In the genomic region with DNA sequence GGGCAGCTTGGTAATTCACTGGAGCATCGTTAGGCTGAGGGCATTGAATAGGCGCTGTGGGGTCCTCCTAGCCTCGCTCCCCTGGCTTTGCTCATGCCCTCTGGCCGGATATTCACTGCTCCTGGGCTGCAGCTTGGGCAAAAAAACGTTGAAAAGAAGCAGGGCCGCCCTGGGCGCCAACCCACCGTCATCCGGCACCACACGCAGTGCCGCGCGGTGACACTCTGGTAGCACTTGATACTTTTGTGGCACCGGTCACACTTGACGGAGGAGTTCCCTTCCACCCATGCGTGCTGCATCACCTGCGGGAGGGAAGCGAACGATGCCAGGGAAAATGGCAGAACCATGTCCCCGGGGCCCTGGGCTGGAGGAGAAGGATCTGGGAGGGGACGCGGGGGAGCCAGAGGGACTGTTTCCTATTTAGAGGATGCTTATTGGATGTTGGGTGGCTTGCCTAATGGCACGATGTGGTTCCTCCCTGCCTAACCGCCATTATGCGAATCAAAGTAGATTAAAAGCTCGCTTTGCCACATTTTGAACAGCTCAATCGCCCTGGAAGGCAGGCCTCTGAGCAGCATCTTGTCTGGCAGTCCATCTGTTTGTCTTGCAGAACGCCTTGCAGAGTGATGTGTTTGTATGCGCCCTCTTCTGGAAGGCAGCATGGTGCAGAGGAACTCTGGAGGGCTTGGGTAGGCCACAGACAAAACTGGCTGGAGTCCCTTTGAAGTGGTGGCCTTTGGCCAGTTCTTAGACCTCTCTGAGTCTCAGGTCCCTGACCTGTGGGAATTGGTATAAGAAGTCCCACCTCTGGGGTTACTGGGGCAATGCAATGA, we compare ENCODE assay signal across 10 cellular contexts.
DNase-seq lines count a peak whose midpoint lies in the region; ATAC-seq and TF ChIP-seq lines count a peak whose summit lies in the region.
"Had no signal": no experiment of that assay in that cellular context is flagged by ENCODE, and none has a peak within 500 bp of the region (broad histone marks: within the 10 kb centered on the region; RNA-seq: fewer than 3 reads in every experiment).

No MANE protein-coding gene starts in this region.

- POLR2A ChIA-PET in HCT116 (lab: Charles Lee), result no interaction called here

- no peaks in the 10 kb centered on the region for H3K27me3 ChIP-seq in HCT116 (ENCODE audit: insufficient read depth, low read length)

- peak; percentile 47 for TF ChIP-seq RAD21 in HCT116 (IDR thresholded peaks at IDR 0.05; ENCODE audit: low read depth)

- RAD21 ChIA-PET in HCT116 (lab: Charles Lee; ENCODE audit: low non-redundant PET in 1 of 2, low total read pairs in 2 of 2, uncharacterized antibody in 2 of 2, unreplicated experiment in 2 of 2), result no interaction called here

- H3K4me3 ChIP-seq in HCT116 (replicated peaks in 1 of 2; ENCODE audit: low read depth in 1 of 2, low read length in 2 of 2), result no peak overlapping the region
- no peak overlapping the region for H3K4me3 ChIP-seq in WI38 (ENCODE audit: low read depth, low read length)

- intact Hi-C loops in HCT116 (cut with micrococcal nuclease), result loop anchor here (2.0 kb wide), 1 partner anchor 286 kb away; no protein-coding TSS in a partner anchor

- H3K9ac ChIP-seq in HCT116 (ENCODE audit: low read length), result no peak overlapping the region

- no peaks in the 10 kb centered on the region for H3K4me1 ChIP-seq in HCT116 (ENCODE audit: control insufficient read depth in 1 of 2, insufficient read depth in 2 of 2, low read length in 2 of 2)

- no peaks in the 10 kb centered on the region for H3K79me2 ChIP-seq in HCT116 (ENCODE audit: insufficient read depth, low read length)

- H3K9me2 ChIP-seq in HCT116 (ENCODE audit: insufficient read depth), result no peaks in the 10 kb centered on the region

- H3K9me3 ChIP-seq in HCT116 (ENCODE audit: control insufficient read depth in 1 of 2, insufficient read depth in 1 of 2, low read depth in 1 of 2, low read length in 2 of 2), result no peaks in the 10 kb centered on the region

- H3K27ac ChIP-seq in C4-2B, result no peak overlapping the region
- H3K27ac ChIP-seq in HCT116 (ENCODE audit: low read depth, low read length), result no peak overlapping the region

- ATAC-seq in HCT116 (peak; percentile 88), HG03139 (IDR thresholded peaks at IDR 0.05; ENCODE audit: unreplicated experiment) (no peak)
- ATAC-seq: naive thymus-derived CD4-positive, alpha-beta T cell had no signal

- no TSS peak for BruUV-seq in HCT116 (replicated peaks; lab: Mats Ljungman, UMichigan)

- no peaks in the 10 kb centered on the region for H3K36me3 ChIP-seq in HCT116 (ENCODE audit: control insufficient read depth in 1 of 2, insufficient read depth in 2 of 2, low read length in 2 of 2)

- CTCF ChIA-PET in HCT116 (lab: Charles Lee), result interaction anchor here (0.7 kb wide), 1 partner anchor 9 kb away, joined by 3 read pairs; no protein-coding TSS in a partner anchor

- TF ChIP-seq CTCF in C4-2B (conservative IDR thresholded peaks at IDR 0.05), result peak; percentile 46
- peak; percentile 32 to 37 (median 37); a peak in 3 of 6 replicates for TF ChIP-seq CTCF in HCT116 (IDR thresholded peaks at IDR 0.05 in 2 of 3, conservative IDR thresholded peaks at IDR 0.05 in 1 of 3; ENCODE audit: borderline replicate concordance in 1 of 3, insufficient read depth in 1 of 3, low read depth in 2 of 3, low read length in 2 of 3)
- 0 out of 2 replicates have a peak, but pooled peaks have one; percentile 16 for TF ChIP-seq CTCF in WI38 (IDR thresholded peaks at IDR 0.05; ENCODE audit: low read depth, low read length)

- no peak overlapping the region for H2AFZ ChIP-seq in HCT116 (ENCODE audit: low read depth, low read length, poor library complexity, severe bottlenecking)

- H3K4me2 ChIP-seq in HCT116 (ENCODE audit: low read length), result no peak overlapping the region

- DNase-seq in HCT116 (ENCODE audit: low read depth, low spot score) (no peak), iris pigment epithelial cell (ENCODE audit: low read depth) (peak; percentile 54), EL (no peak), NCI-H2029 treated with DMSO at 0.1 percent for 48 hours (lab: John Stamatoyannopoulos, UW) (no peak)
- no peak for DNase-seq in stimulated activated CD4-positive, alpha-beta T cell treated with anti-CD3 and anti-CD28 coated beads, Interleukin-4, amount 100 ng/mL, for 1 hour
- DNase-seq: activated CD4-positive, alpha-beta T cell treated with anti-CD3 and anti-CD28 coated beads, Interleukin-2, amount 10 ng/mL, durations not matched to agents 24 days and 14 days; naive thymus-derived CD4-positive, alpha-beta T cell had no signal

- TF ChIP-seq POLR2A in HCT116 (IDR thresholded peaks at IDR 0.05; ENCODE audit: borderline replicate concordance, extremely low read depth, insufficient read depth, insufficient read length), result no peak

- H4K20me1 ChIP-seq in HCT116 (ENCODE audit: insufficient read depth), result no peaks in the 10 kb centered on the region

TF ChIP-seq in HCT116, 20 proteins besides CTCF, POLR2A, EP300 and RAD21:
- TF ChIP-seq TCF7L2 (IDR thresholded peaks at IDR 0.05; ENCODE audit: borderline replicate concordance, extremely low read depth, insufficient read depth, insufficient read length), result peak; percentile 36
- TF ChIP-seq EZH2phosphoT487 (IDR thresholded peaks at IDR 0.05; ENCODE audit: borderline replicate concordance), result no peak
